2 cellular contexts compared by ENCODE assay signal in genomic region chr2:192195548-192196418, GRCh38.
A peak's percentile ranks its signal among the peaks of the same experiment; 100 is the strongest.
TF ChIP-seq lines count a peak whose summit lies in the region.

No MANE protein-coding gene starts in this region.

TF ChIP-seq in HCT116, 20 proteins besides CTCF, POLR2A, EP300 and RAD21 (continued from another document):
- TF ChIP-seq SP1 (IDR thresholded peaks at IDR 0.05; ENCODE audit: low read depth) (no peak), JUND (IDR thresholded peaks at IDR 0.05) (no peak), ELF1 (IDR thresholded peaks at IDR 0.05; ENCODE audit: borderline replicate concordance, low read depth) (no peak), FOSL1 (IDR thresholded peaks at IDR 0.05; ENCODE audit: low read depth) (no peak), YY1 (IDR thresholded peaks at IDR 0.05; ENCODE audit: extremely low read depth, insufficient replicate concordance, low read depth, low read length) (no peak), POLR2AphosphoS5 (IDR thresholded peaks at IDR 0.05; ENCODE audit: low read depth, low read length) (no peak), CEBPB (IDR thresholded peaks at IDR 0.05; ENCODE audit: low read depth) (no peak), REST (IDR thresholded peaks at IDR 0.05; ENCODE audit: low read depth) (no peak), EGR1 (IDR thresholded peaks at IDR 0.05; ENCODE audit: low read depth) (no peak), ZBTB33 (IDR thresholded peaks at IDR 0.05; ENCODE audit: extremely low read depth, insufficient replicate concordance, low read length) (no peak), ZFX (IDR thresholded peaks at IDR 0.05) (no peak), EZH2 (IDR thresholded peaks at IDR 0.05) (no peak), CBX3 (IDR thresholded peaks at IDR 0.05; ENCODE audit: low read depth) (no peak), MAX (IDR thresholded peaks at IDR 0.05) (no peak), SIN3A (IDR thresholded peaks at IDR 0.05; ENCODE audit: low read depth) (no peak), ATF3 (IDR thresholded peaks at IDR 0.05) (no peak), EZH2phosphoT487 (IDR thresholded peaks at IDR 0.05; ENCODE audit: borderline replicate concordance) (no peak), ZNF274 (IDR thresholded peaks at IDR 0.05; ENCODE audit: low read depth, low read length) (no peak)

TF ChIP-seq in H1, 55 proteins besides CTCF, POLR2A, EP300 and RAD21 (continued from another document):
- TF ChIP-seq CTBP2 (IDR thresholded peaks at IDR 0.05; ENCODE audit: borderline replicate concordance, insufficient read depth, insufficient read length, low read length) (peak; percentile 68), FOSL1 (IDR thresholded peaks at IDR 0.05; ENCODE audit: insufficient read depth, low read depth, low read length) (no peak), TEAD4 (IDR thresholded peaks at IDR 0.05; ENCODE audit: low read depth, low read length) (peak; percentile 63; the same call in 1 of the 2 replicates), RFX5 (IDR thresholded peaks at IDR 0.05; ENCODE audit: borderline replicate concordance, low read depth, low read length) (no peak), HDAC2 (IDR thresholded peaks at IDR 0.05; ENCODE audit: borderline replicate concordance in 1 of 2, low read depth in 2 of 2, low read length in 2 of 2) (0 out of 4 replicates have a peak, but pooled peaks of 1 of the 2 experiments have one; percentile 7), YY1 (IDR thresholded peaks at IDR 0.05; ENCODE audit: low read depth, low read length) (no peak), POLR2AphosphoS5 (IDR thresholded peaks at IDR 0.05; ENCODE audit: low read depth, low read length) (no peak), POU5F1 (IDR thresholded peaks at IDR 0.05; ENCODE audit: low read depth, low read length) (no peak), SAP30 (IDR thresholded peaks at IDR 0.05; ENCODE audit: insufficient read depth, insufficient replicate concordance, low read length) (peak; percentile 26), RXRA (IDR thresholded peaks at IDR 0.05; ENCODE audit: insufficient read depth, low read depth, low read length) (no peak), EZH2 (IDR thresholded peaks at IDR 0.05; ENCODE audit: low read depth, low read length, severe bottlenecking) (peak; percentile 61), CHD1 (IDR thresholded peaks at IDR 0.05; ENCODE audit: low read depth, low read length) (no peak), KDM1A (IDR thresholded peaks at IDR 0.05; ENCODE audit: borderline replicate concordance, low read length) (no peak), RBBP5 (IDR thresholded peaks at IDR 0.05; ENCODE audit: borderline replicate concordance, low read depth, low read length) (0 out of 2 replicates have a peak, but pooled peaks have one; percentile 48), SUZ12 (IDR thresholded peaks at IDR 0.05; ENCODE audit: low read length) (no peak; the same call in 1 of the 2 replicates), KDM4A (IDR thresholded peaks at IDR 0.05; ENCODE audit: low read depth, low read length, severe bottlenecking) (peak; percentile 87), NRF1 (IDR thresholded peaks at IDR 0.05; ENCODE audit: low read depth, low read length) (no peak), ASH2L (IDR thresholded peaks at IDR 0.05; ENCODE audit: low read length) (peak; percentile 93), SRF (IDR thresholded peaks at IDR 0.05; ENCODE audit: low read depth, low read length) (no peak), TBP (IDR thresholded peaks at IDR 0.05; ENCODE audit: low read depth, low read length) (no peak), ATF3 (IDR thresholded peaks at IDR 0.05; ENCODE audit: insufficient read depth, low read depth, low read length) (no peak), ZNF274 (IDR thresholded peaks at IDR 0.05; ENCODE audit: borderline replicate concordance, extremely low read depth, low read length) (no peak), HDAC6 (IDR thresholded peaks at IDR 0.05; ENCODE audit: low read depth, low read length) (no peak), JUN (IDR thresholded peaks at IDR 0.05; ENCODE audit: low read depth, low read length) (no peak)
